Comparison of ENCODE assay signal across 24 cellular contexts in the genomic region with DNA sequence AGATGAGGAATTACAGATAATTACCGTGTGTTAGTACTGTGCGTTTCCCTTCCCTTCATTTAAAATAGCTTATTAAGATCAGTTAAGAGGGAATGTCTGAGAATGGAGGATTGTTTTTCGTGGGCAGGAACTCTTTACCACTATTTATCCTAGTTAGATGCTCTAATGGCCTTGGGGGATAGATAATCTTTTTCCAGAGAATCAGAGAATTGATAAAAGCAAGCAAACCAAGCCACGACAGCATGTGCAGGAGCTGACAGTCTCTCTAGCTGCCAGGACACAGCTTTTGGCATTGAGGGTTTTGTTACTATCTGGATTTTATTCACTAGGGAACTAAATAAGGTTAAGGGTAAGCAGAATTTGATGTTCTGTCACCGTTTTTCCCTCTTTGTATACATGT.
"Had no signal": no experiment of that assay in that cellular context is flagged by ENCODE, and none has a peak within 500 bp of the region (broad histone marks: within the 10 kb centered on the region; RNA-seq: fewer than 3 reads in every experiment).

No MANE protein-coding gene starts in this region.

- H3K36me3 Mint-ChIP-seq: activated naive CD8-positive, alpha-beta T cell treated with anti-CD3 and anti-CD28 coated beads for 36 hours; naive B cell had no signal

- H3K36me3 ChIP-seq: adrenal gland, brain microvascular endothelial cell, neural progenitor cell, spleen, suprapubic skin, tibial artery had no signal

- H3K27ac ChIP-seq: adrenal gland, brain microvascular endothelial cell, coronary artery, neural progenitor cell, parathyroid adenoma, spleen, suprapubic skin, tibial artery had no signal

- H3K27me3 Mint-ChIP-seq: naive B cell had no signal

- H3K9me3 ChIP-seq: adrenal gland, spleen, suprapubic skin, tibial artery had no signal

- H3K9ac ChIP-seq: neural progenitor cell, parathyroid adenoma had no signal

- H3K4me2 ChIP-seq: neural progenitor cell had no signal

- H3K4me3 ChIP-seq: adrenal gland, coronary artery, dorsolateral prefrontal cortex, neural progenitor cell, spleen, suprapubic skin, tibial artery had no signal

- H3K27ac Mint-ChIP-seq: activated naive CD4-positive, alpha-beta T cell treated with anti-CD3 and anti-CD28 coated beads for 36 hours; activated naive CD8-positive, alpha-beta T cell treated with anti-CD3 and anti-CD28 coated beads for 36 hours; neural progenitor cell; T-helper 2 cell treated with Interferon-gamma antibody and Interleukin-4, amounts not matched to agents 5 μg/mL and 100 μg/mL, for 36 hours had no signal

- H3K4me3 Mint-ChIP-seq: activated naive CD4-positive, alpha-beta T cell treated with anti-CD3 and anti-CD28 coated beads for 36 hours; activated naive CD8-positive, alpha-beta T cell treated with anti-CD3 and anti-CD28 coated beads for 36 hours; naive B cell; neural progenitor cell; T-helper 2 cell treated with Interferon-gamma antibody and Interleukin-4, amounts not matched to agents 5 μg/mL and 100 μg/mL, for 36 hours had no signal

- H3K9me3 Mint-ChIP-seq: activated naive CD4-positive, alpha-beta T cell treated with anti-CD3 and anti-CD28 coated beads for 36 hours; activated naive CD8-positive, alpha-beta T cell treated with anti-CD3 and anti-CD28 coated beads for 36 hours; naive B cell; neural progenitor cell; T-helper 2 cell treated with Interferon-gamma antibody and Interleukin-4, amounts not matched to agents 5 μg/mL and 100 μg/mL, for 36 hours had no signal

- H3K27me3 ChIP-seq: adrenal gland, brain microvascular endothelial cell, dorsolateral prefrontal cortex, neural progenitor cell, spleen, suprapubic skin, tibial artery had no signal

- ATAC-seq: left ventricle myocardium superior, right cardiac atrium had no signal

- H2AFZ ChIP-seq: neural progenitor cell, parathyroid adenoma had no signal

- H3K79me2 ChIP-seq: parathyroid adenoma had no signal

- DNase-seq: activated CD4-positive, alpha-beta T cell treated with anti-CD3 and anti-CD28 coated beads for 48 hours; activated CD4-positive, alpha-beta T cell treated with anti-CD3 and anti-CD28 coated beads, Interleukin-2, amount 50 U/mL, for 48 hours; activated CD4-positive, CD25-positive, alpha-beta regulatory T cell; activated CD8-positive, alpha-beta memory T cell treated with anti-CD3 and anti-CD28 coated beads for 24 hours; activated effector memory CD4-positive, alpha-beta T cell treated with Interleukin-2 at 50 U/mL for 16 hours; activated naive CD4-positive, alpha-beta T cell treated with anti-CD3 and anti-CD28 coated beads for 36 hours; activated naive CD8-positive, alpha-beta T cell treated with anti-CD3 and anti-CD28 coated beads for 36 hours; adrenal gland; aorta; brain microvascular endothelial cell; dorsolateral prefrontal cortex; effector memory CD4-positive, alpha-beta T cell; left ventricle myocardium superior; naive B cell; occipital lobe; right cardiac atrium; spleen; stimulated activated naive CD4-positive, alpha-beta T cell; tibial artery had no signal

- H3K4me1 ChIP-seq: parathyroid adenoma, spleen, suprapubic skin, tibial artery had no signal
